In genomic region chr1:31505884-31506497, GRCh38 we compare ENCODE assay signal across 9 cellular contexts.
A peak's percentile ranks its signal among the peaks of the same experiment; 100 is the strongest.
DNase-seq lines count a peak whose midpoint lies in the region; ATAC-seq and TF ChIP-seq lines count a peak whose summit lies in the region.
"Had no signal": no experiment of that assay in that cellular context is flagged by ENCODE, and none has a peak within 500 bp of the region (broad histone marks: within the 10 kb centered on the region; RNA-seq: fewer than 3 reads in every experiment).

No MANE protein-coding gene starts in this region.

- POLR2A ChIA-PET in naive thymus-derived CD8-positive, alpha-beta T cell (lab: Charles Lee), result no interaction called here

- H3K27ac ChIP-seq in SJSA1, result peak overlapping the region; percentile 31
- H3K27ac ChIP-seq: VCaP had no signal

- peaks cover 43% of the 10 kb centered on the region for H3K27me3 Mint-ChIP-seq in HFFc6 (ENCODE audit: insufficient read depth)
- peaks cover 4 to 30% (median 7%) of the 10 kb centered on the region in 5 donors for H3K27me3 Mint-ChIP-seq in naive thymus-derived CD8-positive, alpha-beta T cell

- no peaks in the 10 kb centered on the region for H3K9me3 ChIP-seq in SJSA1 (replicated peaks)

- no peak overlapping the region for H3K4me3 ChIP-seq in SJSA1

- no peaks in the 10 kb centered on the region for H3K36me3 ChIP-seq in SJSA1

- peak; percentile 82 for DNase-seq in HFFc6
- DNase-seq in SJSA1 (ENCODE audit: low read depth in 1 of 2, low spot score in 2 of 2), result peak; percentile 82 to 85
- peak in 6 of 10 donors; percentile 2 to 54 (median 21) for DNase-seq in naive thymus-derived CD8-positive, alpha-beta T cell
- no peak for DNase-seq in amygdala (lab: John Stamatoyannopoulos, UW)
- no peak for DNase-seq in GM20000 (ENCODE audit: low spot score)
- DNase-seq in nucleus accumbens (lab: John Stamatoyannopoulos, UW), result no peak
- no peak for DNase-seq in stimulated activated naive CD4-positive, alpha-beta T cell treated with Interleukin-2 at 50 U/mL for 16 hours (lab: John Stamatoyannopoulos, UW)

- no peaks in the 10 kb centered on the region for H3K27me3 ChIP-seq in SJSA1 (replicated peaks)

- peaks cover 15% of the 10 kb centered on the region for H3K4me1 ChIP-seq in SJSA1 (replicated peaks)

- no peak for TF ChIP-seq CTCF in HFFc6 (IDR thresholded peaks at IDR 0.05)
- no peak for TF ChIP-seq CTCF in GM20000 (IDR thresholded peaks at IDR 0.05; ENCODE audit: extremely low read depth, missing control alignments)

- H3K4me3 Mint-ChIP-seq in HFFc6, result no peak overlapping the region
- H3K4me3 Mint-ChIP-seq in naive thymus-derived CD8-positive, alpha-beta T cell, result peak overlapping the region in 7 of 10 donors; percentile 15 to 64 (median 47)

- no peaks in the 10 kb centered on the region for H3K9me3 Mint-ChIP-seq in HFFc6
- no peaks in the 10 kb centered on the region for H3K9me3 Mint-ChIP-seq in naive thymus-derived CD8-positive, alpha-beta T cell

- H3K4me1 Mint-ChIP-seq in HFFc6 (ENCODE audit: low read depth), result peaks cover 16% of the 10 kb centered on the region
- peaks cover 16 to 37% (median 28%) of the 10 kb centered on the region in 4 donors for H3K4me1 Mint-ChIP-seq in naive thymus-derived CD8-positive, alpha-beta T cell

- peak; percentile 39 for ATAC-seq in GM18508 (IDR thresholded peaks at IDR 0.05; ENCODE audit: insufficient read depth, unreplicated experiment)
- peak; percentile 80 for ATAC-seq in naive thymus-derived CD8-positive, alpha-beta T cell

- no peak overlapping the region for H3K27ac Mint-ChIP-seq in HFFc6
- peak overlapping the region in 4 of 10 donors; percentile 26 to 66 (median 63) for H3K27ac Mint-ChIP-seq in naive thymus-derived CD8-positive, alpha-beta T cell

- H3K36me3 Mint-ChIP-seq in HFFc6 (ENCODE audit: low read depth), result no peaks in the 10 kb centered on the region
- H3K36me3 Mint-ChIP-seq in naive thymus-derived CD8-positive, alpha-beta T cell, result no peaks in the 10 kb centered on the region

Comparison
In these comparisons a context has a peak if more than half of its experiments do, and no peak if none do; other contexts are left out.
1. DNase-seq: peak in HFFc6 (single experiment), SJSA1 (2 of 2) and naive thymus-derived CD8-positive, alpha-beta T cell (6 of 10); none in amygdala (0 of 56), GM20000 (single experiment), nucleus accumbens (0 of 56) and stimulated activated naive CD4-positive, alpha-beta T cell treated with Interleukin-2 at 50 U/mL for 16 hours (single experiment).